In genomic region chr19:7648265-7649014, GRCh38 we compare ENCODE assay signal across 21 cellular contexts. TPM values are rescaled to one million over a fixed set of nuclear protein-coding genes. Genes with fewer than 3 reads are reported as not detected.
"Had no signal": no experiment of that assay in that cellular context is flagged by ENCODE, and none has a peak within 500 bp of the region (broad histone marks: within the 10 kb centered on the region; RNA-seq: fewer than 3 reads in every experiment).

No MANE protein-coding gene starts in this region.

- H3K4me1 ChIP-seq: foreskin keratinocyte, tibial artery had no signal

- H3K79me2 ChIP-seq: hepatocyte had no signal

- H3K27ac ChIP-seq: brain microvascular endothelial cell, foreskin keratinocyte, hepatocyte, left ventricle myocardium inferior, ovary, tibial artery, VCaP had no signal

- H3K36me3 ChIP-seq: brain microvascular endothelial cell, left ventricle myocardium inferior, ovary had no signal

- H3K27me3 ChIP-seq: brain microvascular endothelial cell, hepatocyte, ovary had no signal

- H3K4me2 ChIP-seq: hepatocyte had no signal

- H3K9me3 ChIP-seq: left ventricle myocardium inferior, ovary, tibial artery had no signal

- H3K4me3 ChIP-seq: hepatocyte, left ventricle myocardium inferior, ovary, tibial artery had no signal

- DNase-seq: activated CD4-positive, alpha-beta T cell treated with anti-CD3 and anti-CD28 coated beads, Interleukin-2, amount 10 ng/mL, durations not matched to agents 7 days and 5 days; activated CD4-positive, CD25-positive, alpha-beta regulatory T cell treated with anti-CD3 and anti-CD28 coated beads, Interleukin-2, amount 50 U/mL, for 72 hours; activated CD8-positive, alpha-beta T cell treated with anti-CD3 and anti-CD28 coated beads, Interleukin-2, amount 10 ng/mL, durations not matched to agents 7 days and 5 days; activated gamma-delta T cell treated with Interleukin-2 at 50 U/mL for 16 hours; aorta; central memory CD4-positive, alpha-beta T cell; effector CD8-positive, alpha-beta T cell; kidney glomerular epithelial cell; left ventricle myocardium inferior; midbrain; natural killer cell; ovary; substantia nigra; T-helper 1 cell; T-helper 9 cell; tibial artery had no signal

- ATAC-seq: activated CD8-positive, alpha-beta T cell treated with anti-CD3 and anti-CD28 coated beads, Interleukin-2, amount 10 ng/mL, durations not matched to agents 7 days and 5 days; foreskin keratinocyte; natural killer cell; right cardiac atrium had no signal

RNA-seq across cellular contexts. Expression of gene PCP2, which starts 14.9 kb away (rescaled TPM):
- polyA plus RNA-seq: aorta, foreskin keratinocyte had no signal

RNA-seq across cellular contexts. Expression of gene RETN, which starts 20.4 kb away (rescaled TPM):
- polyA plus RNA-seq: foreskin keratinocyte had no signal
